ENCODE assay signal across 1 cellular context in the genomic region with DNA sequence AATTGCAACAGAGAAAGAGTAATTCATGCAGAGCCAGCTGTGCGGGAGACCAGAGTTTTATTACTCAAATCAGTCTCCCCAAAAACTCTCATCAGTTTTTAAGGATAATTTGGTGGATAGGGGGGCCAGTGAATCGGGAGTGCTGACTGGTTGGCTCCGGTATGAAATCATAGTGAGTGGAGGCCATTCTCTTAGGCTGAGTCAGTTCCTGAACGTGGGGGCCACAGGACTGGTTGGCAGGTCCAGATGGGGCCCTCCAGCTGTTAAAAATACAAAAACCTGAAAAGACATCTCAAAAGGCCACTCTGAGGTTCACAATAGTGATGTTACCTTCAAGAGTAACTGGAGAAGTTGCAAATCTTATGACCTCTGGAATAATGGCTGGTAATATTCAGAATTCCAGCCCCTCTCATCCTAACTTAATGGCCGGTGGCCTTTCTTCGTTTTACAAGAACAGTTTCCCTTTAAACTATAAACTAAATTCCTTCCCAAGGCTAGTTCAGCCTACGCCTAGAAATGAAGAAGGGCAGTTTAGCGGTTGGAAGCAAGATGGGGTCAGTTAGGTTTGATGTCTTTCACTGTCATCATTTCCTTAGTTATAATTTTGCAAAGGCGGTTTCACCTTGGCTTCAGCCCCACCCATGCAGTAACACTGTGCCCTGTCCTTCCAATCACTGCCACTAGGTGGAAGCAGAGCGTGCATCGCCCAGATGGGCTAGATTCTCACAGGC.
TF ChIP-seq lines count a peak whose summit lies in the region.

No MANE protein-coding gene starts in this region.

TF ChIP-seq in K562, 482 proteins besides CTCF, POLR2A, EP300 and RAD21 (continued from another document and continues in another):
- TF ChIP-seq, protein P1, sequence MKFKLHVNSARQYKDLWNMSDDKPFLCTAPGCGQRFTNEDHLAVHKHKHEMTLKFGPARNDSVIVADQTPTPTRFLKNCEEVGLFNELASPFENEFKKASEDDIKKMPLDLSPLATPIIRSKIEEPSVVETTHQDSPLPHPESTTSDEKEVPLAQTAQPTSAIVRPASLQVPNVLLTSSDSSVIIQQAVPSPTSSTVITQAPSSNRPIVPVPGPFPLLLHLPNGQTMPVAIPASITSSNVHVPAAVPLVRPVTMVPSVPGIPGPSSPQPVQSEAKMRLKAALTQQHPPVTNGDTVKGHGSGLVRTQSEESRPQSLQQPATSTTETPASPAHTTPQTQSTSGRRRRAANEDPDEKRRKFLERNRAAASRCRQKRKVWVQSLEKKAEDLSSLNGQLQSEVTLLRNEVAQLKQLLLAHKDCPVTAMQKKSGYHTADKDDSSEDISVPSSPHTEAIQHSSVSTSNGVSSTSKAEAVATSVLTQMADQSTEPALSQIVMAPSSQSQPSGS (CRISPR knock-in tag; IDR thresholded peaks at IDR 0.05), result no peak
- TF ChIP-seq, protein P2, sequence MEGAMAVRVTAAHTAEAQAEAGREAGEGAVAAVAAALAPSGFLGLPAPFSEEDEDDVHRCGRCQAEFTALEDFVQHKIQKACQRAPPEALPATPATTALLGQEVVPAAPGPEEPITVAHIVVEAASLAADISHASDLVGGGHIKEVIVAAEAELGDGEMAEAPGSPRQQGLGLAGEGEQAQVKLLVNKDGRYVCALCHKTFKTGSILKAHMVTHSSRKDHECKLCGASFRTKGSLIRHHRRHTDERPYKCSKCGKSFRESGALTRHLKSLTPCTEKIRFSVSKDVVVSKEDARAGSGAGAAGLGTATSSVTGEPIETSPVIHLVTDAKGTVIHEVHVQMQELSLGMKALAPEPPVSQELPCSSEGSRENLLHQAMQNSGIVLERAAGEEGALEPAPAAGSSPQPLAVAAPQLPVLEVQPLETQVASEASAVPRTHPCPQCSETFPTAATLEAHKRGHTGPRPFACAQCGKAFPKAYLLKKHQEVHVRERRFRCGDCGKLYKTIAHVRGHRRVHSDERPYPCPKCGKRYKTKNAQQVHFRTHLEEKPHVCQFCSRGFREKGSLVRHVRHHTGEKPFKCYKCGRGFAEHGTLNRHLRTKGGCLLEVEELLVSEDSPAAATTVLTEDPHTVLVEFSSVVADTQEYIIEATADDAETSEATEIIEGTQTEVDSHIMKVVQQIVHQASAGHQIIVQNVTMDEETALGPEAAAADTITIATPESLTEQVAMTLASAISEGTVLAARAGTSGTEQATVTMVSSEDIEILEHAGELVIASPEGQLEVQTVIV (CRISPR knock-in tag; IDR thresholded peaks at IDR 0.05; ENCODE audit: borderline replicate concordance), result no peak
- TF ChIP-seq MYC (IDR thresholded peaks at IDR 0.05; ENCODE audit: low read depth, low read length), result 0 out of 2 replicates have a peak, but pooled peaks have one; percentile 35
- no peak for TF ChIP-seq MYC (CRISPR knock-in tag; IDR thresholded peaks at IDR 0.05; ENCODE audit: borderline replicate concordance, low read depth)
- TF ChIP-seq, protein P3, sequence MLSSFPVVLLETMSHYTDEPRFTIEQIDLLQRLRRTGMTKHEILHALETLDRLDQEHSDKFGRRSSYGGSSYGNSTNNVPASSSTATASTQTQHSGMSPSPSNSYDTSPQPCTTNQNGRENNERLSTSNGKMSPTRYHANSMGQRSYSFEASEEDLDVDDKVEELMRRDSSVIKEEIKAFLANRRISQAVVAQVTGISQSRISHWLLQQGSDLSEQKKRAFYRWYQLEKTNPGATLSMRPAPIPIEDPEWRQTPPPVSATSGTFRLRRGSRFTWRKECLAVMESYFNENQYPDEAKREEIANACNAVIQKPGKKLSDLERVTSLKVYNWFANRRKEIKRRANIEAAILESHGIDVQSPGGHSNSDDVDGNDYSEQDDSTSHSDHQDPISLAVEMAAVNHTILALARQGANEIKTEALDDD (IDR thresholded peaks at IDR 0.05), result no peak
- no peak for TF ChIP-seq HEY1 (CRISPR knock-in tag; IDR thresholded peaks at IDR 0.05; ENCODE audit: borderline replicate concordance)
- no peak for TF ChIP-seq CSDE1 (IDR thresholded peaks at IDR 0.05)
- TF ChIP-seq, protein P4, sequence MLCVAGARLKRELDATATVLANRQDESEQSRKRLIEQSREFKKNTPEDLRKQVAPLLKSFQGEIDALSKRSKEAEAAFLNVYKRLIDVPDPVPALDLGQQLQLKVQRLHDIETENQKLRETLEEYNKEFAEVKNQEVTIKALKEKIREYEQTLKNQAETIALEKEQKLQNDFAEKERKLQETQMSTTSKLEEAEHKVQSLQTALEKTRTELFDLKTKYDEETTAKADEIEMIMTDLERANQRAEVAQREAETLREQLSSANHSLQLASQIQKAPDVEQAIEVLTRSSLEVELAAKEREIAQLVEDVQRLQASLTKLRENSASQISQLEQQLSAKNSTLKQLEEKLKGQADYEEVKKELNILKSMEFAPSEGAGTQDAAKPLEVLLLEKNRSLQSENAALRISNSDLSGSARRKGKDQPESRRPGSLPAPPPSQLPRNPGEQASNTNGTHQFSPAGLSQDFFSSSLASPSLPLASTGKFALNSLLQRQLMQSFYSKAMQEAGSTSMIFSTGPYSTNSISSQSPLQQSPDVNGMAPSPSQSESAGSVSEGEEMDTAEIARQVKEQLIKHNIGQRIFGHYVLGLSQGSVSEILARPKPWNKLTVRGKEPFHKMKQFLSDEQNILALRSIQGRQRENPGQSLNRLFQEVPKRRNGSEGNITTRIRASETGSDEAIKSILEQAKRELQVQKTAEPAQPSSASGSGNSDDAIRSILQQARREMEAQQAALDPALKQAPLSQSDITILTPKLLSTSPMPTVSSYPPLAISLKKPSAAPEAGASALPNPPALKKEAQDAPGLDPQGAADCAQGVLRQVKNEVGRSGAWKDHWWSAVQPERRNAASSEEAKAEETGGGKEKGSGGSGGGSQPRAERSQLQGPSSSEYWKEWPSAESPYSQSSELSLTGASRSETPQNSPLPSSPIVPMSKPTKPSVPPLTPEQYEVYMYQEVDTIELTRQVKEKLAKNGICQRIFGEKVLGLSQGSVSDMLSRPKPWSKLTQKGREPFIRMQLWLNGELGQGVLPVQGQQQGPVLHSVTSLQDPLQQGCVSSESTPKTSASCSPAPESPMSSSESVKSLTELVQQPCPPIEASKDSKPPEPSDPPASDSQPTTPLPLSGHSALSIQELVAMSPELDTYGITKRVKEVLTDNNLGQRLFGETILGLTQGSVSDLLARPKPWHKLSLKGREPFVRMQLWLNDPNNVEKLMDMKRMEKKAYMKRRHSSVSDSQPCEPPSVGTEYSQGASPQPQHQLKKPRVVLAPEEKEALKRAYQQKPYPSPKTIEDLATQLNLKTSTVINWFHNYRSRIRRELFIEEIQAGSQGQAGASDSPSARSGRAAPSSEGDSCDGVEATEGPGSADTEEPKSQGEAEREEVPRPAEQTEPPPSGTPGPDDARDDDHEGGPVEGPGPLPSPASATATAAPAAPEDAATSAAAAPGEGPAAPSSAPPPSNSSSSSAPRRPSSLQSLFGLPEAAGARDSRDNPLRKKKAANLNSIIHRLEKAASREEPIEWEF (CRISPR knock-in tag; IDR thresholded peaks at IDR 0.05), result no peak
- TF ChIP-seq CHD1 (IDR thresholded peaks at IDR 0.05; ENCODE audit: low read length), result no peak
- peak; percentile 61; the same call in 1 of the 2 replicates for TF ChIP-seq CEBPG (CRISPR knock-in tag; IDR thresholded peaks at IDR 0.05)
- no peak; a peak in 1 of 4 replicates for TF ChIP-seq CEBPG (tag; conservative IDR thresholded peaks at IDR 0.05 in 1 of 2, IDR thresholded peaks at IDR 0.05 in 1 of 2)
- TF ChIP-seq CBFA2T3 (IDR thresholded peaks at IDR 0.05), result no peak
- peak; percentile 14; the same call in 1 of the 2 replicates for TF ChIP-seq GATA2 (CRISPR knock-in tag; IDR thresholded peaks at IDR 0.05)
- TF ChIP-seq, protein P5, sequence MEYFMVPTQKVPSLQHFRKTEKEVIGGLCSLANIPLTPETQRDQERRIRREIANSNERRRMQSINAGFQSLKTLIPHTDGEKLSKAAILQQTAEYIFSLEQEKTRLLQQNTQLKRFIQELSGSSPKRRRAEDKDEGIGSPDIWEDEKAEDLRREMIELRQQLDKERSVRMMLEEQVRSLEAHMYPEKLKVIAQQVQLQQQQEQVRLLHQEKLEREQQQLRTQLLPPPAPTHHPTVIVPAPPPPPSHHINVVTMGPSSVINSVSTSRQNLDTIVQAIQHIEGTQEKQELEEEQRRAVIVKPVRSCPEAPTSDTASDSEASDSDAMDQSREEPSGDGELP (CRISPR knock-in tag; IDR thresholded peaks at IDR 0.05; ENCODE audit: borderline replicate concordance), result no peak; the same call in 1 of the 2 replicates
- peak; percentile 87; the same call in 1 of the 2 replicates for TF ChIP-seq KLF6 (CRISPR knock-in tag; IDR thresholded peaks at IDR 0.05; ENCODE audit: borderline replicate concordance)
- TF ChIP-seq RBM34 (IDR thresholded peaks at IDR 0.05; ENCODE audit: borderline replicate concordance, insufficient read depth, low read length), result no peak
- no peak for TF ChIP-seq NR2F6 (CRISPR knock-in tag; IDR thresholded peaks at IDR 0.05)
- TF ChIP-seq, protein P6, sequence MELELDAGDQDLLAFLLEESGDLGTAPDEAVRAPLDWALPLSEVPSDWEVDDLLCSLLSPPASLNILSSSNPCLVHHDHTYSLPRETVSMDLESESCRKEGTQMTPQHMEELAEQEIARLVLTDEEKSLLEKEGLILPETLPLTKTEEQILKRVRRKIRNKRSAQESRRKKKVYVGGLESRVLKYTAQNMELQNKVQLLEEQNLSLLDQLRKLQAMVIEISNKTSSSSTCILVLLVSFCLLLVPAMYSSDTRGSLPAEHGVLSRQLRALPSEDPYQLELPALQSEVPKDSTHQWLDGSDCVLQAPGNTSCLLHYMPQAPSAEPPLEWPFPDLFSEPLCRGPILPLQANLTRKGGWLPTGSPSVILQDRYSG (tag; conservative IDR thresholded peaks at IDR 0.05; ENCODE audit: low read depth), result 0 out of 2 replicates have a peak, but pooled peaks have one; percentile 46
- peak; percentile 61; the same call in 1 of the 2 replicates for TF ChIP-seq SMC3 (conservative IDR thresholded peaks at IDR 0.05; ENCODE audit: insufficient read depth, low read depth, low read length)
- peak; percentile 77; the same call in 1 of the 2 replicates for TF ChIP-seq ZBTB17 (CRISPR knock-in tag; IDR thresholded peaks at IDR 0.05)
- peak; percentile 71; the same call in 1 of the 2 replicates for TF ChIP-seq GTF2A2 (tag; IDR thresholded peaks at IDR 0.05)
- TF ChIP-seq FOSL1 (tag; conservative IDR thresholded peaks at IDR 0.05), result 0 out of 2 replicates have a peak, but pooled peaks have one; percentile 9
- TF ChIP-seq, protein P7, sequence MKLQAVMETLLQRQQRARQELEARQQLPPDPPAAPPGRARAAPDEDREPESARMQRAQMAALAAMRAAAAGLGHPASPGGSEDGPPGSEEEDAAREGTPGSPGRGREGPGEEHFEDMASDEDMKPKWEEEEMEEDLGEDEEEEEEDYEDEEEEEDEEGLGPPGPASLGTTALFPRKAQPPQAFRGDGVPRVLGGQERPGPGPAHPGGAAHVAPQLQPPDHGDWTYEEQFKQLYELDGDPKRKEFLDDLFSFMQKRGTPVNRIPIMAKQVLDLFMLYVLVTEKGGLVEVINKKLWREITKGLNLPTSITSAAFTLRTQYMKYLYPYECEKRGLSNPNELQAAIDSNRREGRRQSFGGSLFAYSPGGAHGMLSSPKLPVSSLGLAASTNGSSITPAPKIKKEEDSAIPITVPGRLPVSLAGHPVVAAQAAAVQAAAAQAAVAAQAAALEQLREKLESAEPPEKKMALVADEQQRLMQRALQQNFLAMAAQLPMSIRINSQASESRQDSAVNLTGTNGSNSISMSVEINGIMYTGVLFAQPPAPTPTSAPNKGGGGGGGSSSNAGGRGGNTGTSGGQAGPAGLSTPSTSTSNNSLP (IDR thresholded peaks at IDR 0.05; ENCODE audit: borderline replicate concordance, low read depth, low read length), result 0 out of 2 replicates have a peak, but pooled peaks have one; percentile 30
- TF ChIP-seq ZNF589 (CRISPR knock-in tag; IDR thresholded peaks at IDR 0.05; ENCODE audit: low read depth), result peak; percentile 98
- no peak for TF ChIP-seq PPARD (CRISPR knock-in tag; IDR thresholded peaks at IDR 0.05)
- no peak for TF ChIP-seq PHTF2 (CRISPR knock-in tag; IDR thresholded peaks at IDR 0.05)
- TF ChIP-seq HDAC6 (IDR thresholded peaks at IDR 0.05; ENCODE audit: low read depth, low read length), result no peak
- TF ChIP-seq RNF2 (IDR thresholded peaks at IDR 0.05), result no peak
- TF ChIP-seq GABPB1 (CRISPR knock-in tag; IDR thresholded peaks at IDR 0.05), result peak; percentile 43; the same call in 1 of the 2 replicates
- TF ChIP-seq ZNF324 (CRISPR knock-in tag; IDR thresholded peaks at IDR 0.05), result no peak
- TF ChIP-seq ZNF197 (CRISPR knock-in tag; IDR thresholded peaks at IDR 0.05; ENCODE audit: low read depth), result 0 out of 2 replicates have a peak, but pooled peaks have one; percentile 39
- peak; percentile 53; the same call in 1 of the 2 replicates for TF ChIP-seq ILK (tag; IDR thresholded peaks at IDR 0.05; ENCODE audit: borderline replicate concordance, low read depth)
- no peak for TF ChIP-seq CBX5 (IDR thresholded peaks at IDR 0.05; ENCODE audit: borderline replicate concordance, low read depth)
- TF ChIP-seq, protein P8, sequence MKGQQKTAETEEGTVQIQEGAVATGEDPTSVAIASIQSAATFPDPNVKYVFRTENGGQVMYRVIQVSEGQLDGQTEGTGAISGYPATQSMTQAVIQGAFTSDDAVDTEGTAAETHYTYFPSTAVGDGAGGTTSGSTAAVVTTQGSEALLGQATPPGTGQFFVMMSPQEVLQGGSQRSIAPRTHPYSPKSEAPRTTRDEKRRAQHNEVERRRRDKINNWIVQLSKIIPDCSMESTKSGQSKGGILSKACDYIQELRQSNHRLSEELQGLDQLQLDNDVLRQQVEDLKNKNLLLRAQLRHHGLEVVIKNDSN (CRISPR knock-in tag; IDR thresholded peaks at IDR 0.05), result no peak
- peak; percentile 64 for TF ChIP-seq BCL6 (CRISPR knock-in tag; IDR thresholded peaks at IDR 0.05)
- TF ChIP-seq, protein P9, sequence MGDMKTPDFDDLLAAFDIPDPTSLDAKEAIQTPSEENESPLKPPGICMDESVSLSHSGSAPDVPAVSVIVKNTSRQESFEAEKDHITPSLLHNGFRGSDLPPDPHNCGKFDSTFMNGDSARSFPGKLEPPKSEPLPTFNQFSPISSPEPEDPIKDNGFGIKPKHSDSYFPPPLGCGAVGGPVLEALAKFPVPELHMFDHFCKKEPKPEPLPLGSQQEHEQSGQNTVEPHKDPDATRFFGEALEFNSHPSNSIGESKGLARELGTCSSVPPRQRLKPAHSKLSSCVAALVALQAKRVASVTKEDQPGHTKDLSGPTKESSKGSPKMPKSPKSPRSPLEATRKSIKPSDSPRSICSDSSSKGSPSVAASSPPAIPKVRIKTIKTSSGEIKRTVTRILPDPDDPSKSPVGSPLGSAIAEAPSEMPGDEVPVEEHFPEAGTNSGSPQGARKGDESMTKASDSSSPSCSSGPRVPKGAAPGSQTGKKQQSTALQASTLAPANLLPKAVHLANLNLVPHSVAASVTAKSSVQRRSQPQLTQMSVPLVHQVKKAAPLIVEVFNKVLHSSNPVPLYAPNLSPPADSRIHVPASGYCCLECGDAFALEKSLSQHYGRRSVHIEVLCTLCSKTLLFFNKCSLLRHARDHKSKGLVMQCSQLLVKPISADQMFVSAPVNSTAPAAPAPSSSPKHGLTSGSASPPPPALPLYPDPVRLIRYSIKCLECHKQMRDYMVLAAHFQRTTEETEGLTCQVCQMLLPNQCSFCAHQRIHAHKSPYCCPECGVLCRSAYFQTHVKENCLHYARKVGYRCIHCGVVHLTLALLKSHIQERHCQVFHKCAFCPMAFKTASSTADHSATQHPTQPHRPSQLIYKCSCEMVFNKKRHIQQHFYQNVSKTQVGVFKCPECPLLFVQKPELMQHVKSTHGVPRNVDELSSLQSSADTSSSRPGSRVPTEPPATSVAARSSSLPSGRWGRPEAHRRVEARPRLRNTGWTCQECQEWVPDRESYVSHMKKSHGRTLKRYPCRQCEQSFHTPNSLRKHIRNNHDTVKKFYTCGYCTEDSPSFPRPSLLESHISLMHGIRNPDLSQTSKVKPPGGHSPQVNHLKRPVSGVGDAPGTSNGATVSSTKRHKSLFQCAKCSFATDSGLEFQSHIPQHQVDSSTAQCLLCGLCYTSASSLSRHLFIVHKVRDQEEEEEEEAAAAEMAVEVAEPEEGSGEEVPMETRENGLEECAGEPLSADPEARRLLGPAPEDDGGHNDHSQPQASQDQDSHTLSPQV (IDR thresholded peaks at IDR 0.05), result peak; percentile 90
- no peak for TF ChIP-seq ZNF134 (CRISPR knock-in tag; conservative IDR thresholded peaks at IDR 0.05)
- TF ChIP-seq SRSF9 (IDR thresholded peaks at IDR 0.05; ENCODE audit: borderline replicate concordance, low read depth, low read length), result no peak
